ENCODE assay signal across 10 cellular contexts in genomic region chr19:11141937-11142527, GRCh38. TPM values are rescaled to one million over a fixed set of nuclear protein-coding genes. Genes with fewer than 3 reads are reported as not detected.
DNase-seq lines count a peak whose midpoint lies in the region; ATAC-seq and TF ChIP-seq lines count a peak whose summit lies in the region.
"Had no signal": no experiment of that assay in that cellular context is flagged by ENCODE, and none has a peak within 500 bp of the region (broad histone marks: within the 10 kb centered on the region; RNA-seq: fewer than 3 reads in every experiment).

No MANE protein-coding gene starts in this region.

- POLR2A ChIA-PET in CD8-positive, alpha-beta memory T cell (lab: Charles Lee) = no interaction called here

- peaks cover 0 to 4% of the 10 kb centered on the region in 2 donors for H3K27me3 Mint-ChIP-seq in CD8-positive, alpha-beta memory T cell
- H3K27me3 Mint-ChIP-seq in activated naive CD8-positive, alpha-beta T cell treated with anti-CD3 and anti-CD28 coated beads for 36 hours = peaks cover 6% of the 10 kb centered on the region

- H3K36me3 ChIP-seq in BLaER1 treated with 17β-estradiol and CSF1 and Interleukin-3, amounts not matched to agents 10 nM and 100 nM = peaks cover 6 to 32% (median 24%) of the 10 kb centered on the region in 11 experiments; a peak in 19 of 22 replicates
- H3K36me3 ChIP-seq in RWPE2 (ENCODE audit: low read depth) (peaks cover 16% of the 10 kb centered on the region), prostate gland (no peaks in the 10 kb centered on the region)
- no peaks in the 10 kb centered on the region for H3K36me3 ChIP-seq in CD8-positive, alpha-beta memory T cell (ENCODE audit: insufficient read depth, low read length)

- peak overlapping the region in 3 of 11 experiments; percentile 9 to 30 (median 24); a peak in 2 of 22 replicates for H3K9ac ChIP-seq in BLaER1 treated with 17β-estradiol and CSF1 and Interleukin-3, amounts not matched to agents 10 nM and 100 nM

- peak; percentile 41 for TF ChIP-seq CTCF in RWPE2 (IDR thresholded peaks at IDR 0.05; ENCODE audit: poor library complexity, severe bottlenecking)
- no peak for TF ChIP-seq CTCF in fibroblast of villous mesenchyme (IDR thresholded peaks at IDR 0.05; ENCODE audit: insufficient read depth, low read depth, low read length)
- TF ChIP-seq CTCF in prostate gland (IDR thresholded peaks at IDR 0.05) = peak in 1 of 4 experiments; percentile 4

- CTCF ChIA-PET in CD8-positive, alpha-beta memory T cell (lab: Charles Lee) = no interaction called here

- DNase-seq in RWPE2 (ENCODE audit: low spot score) (no peak), fibroblast of villous mesenchyme (ENCODE audit: low read depth) (no peak), prostate gland (ENCODE audit: low spot score) (no peak), NCI-H446 (lab: John Stamatoyannopoulos, UW) (no peak)
- no peak for DNase-seq in CD8-positive, alpha-beta memory T cell
- no peak for DNase-seq in activated naive CD8-positive, alpha-beta T cell treated with anti-CD3 and anti-CD28 coated beads for 36 hours
- DNase-seq: activated naive CD4-positive, alpha-beta T cell treated with anti-CD3 and anti-CD28 coated beads, Interleukin-2, amount 50 U/mL, for 16 hours; stimulated activated CD8-positive, alpha-beta memory T cell treated with anti-CD3 and anti-CD28 coated beads, Interleukin-4, amount 100 ng/mL, for 48 hours had no signal

- no peak overlapping the region for H3K4me3 Mint-ChIP-seq in CD8-positive, alpha-beta memory T cell
- H3K4me3 Mint-ChIP-seq in activated naive CD8-positive, alpha-beta T cell treated with anti-CD3 and anti-CD28 coated beads for 36 hours = no peak overlapping the region

- no peaks in the 10 kb centered on the region for H3K36me3 Mint-ChIP-seq in CD8-positive, alpha-beta memory T cell
- H3K36me3 Mint-ChIP-seq in activated naive CD8-positive, alpha-beta T cell treated with anti-CD3 and anti-CD28 coated beads for 36 hours = peaks cover 21% of the 10 kb centered on the region

- H4K20me1 ChIP-seq in BLaER1 treated with 17β-estradiol and CSF1 and Interleukin-3, amounts not matched to agents 10 nM and 100 nM = peaks cover 0 to 19% (median 2%) of the 10 kb centered on the region in 11 experiments; a peak in 5 of 22 replicates

- peaks cover 0 to 12% (median 6%) of the 10 kb centered on the region in 11 experiments; a peak in 8 of 22 replicates for H3K9me3 ChIP-seq in BLaER1 treated with 17β-estradiol and CSF1 and Interleukin-3, amounts not matched to agents 10 nM and 100 nM (replicated peaks in 1 of 11)
- H3K9me3 ChIP-seq in RWPE2 (ENCODE audit: severe bottlenecking) = no peaks in the 10 kb centered on the region
- H3K9me3 ChIP-seq in prostate gland = no peaks in the 10 kb centered on the region
- H3K9me3 ChIP-seq in CD8-positive, alpha-beta memory T cell (ENCODE audit: low read length) = no peaks in the 10 kb centered on the region

- ATAC-seq in RWPE2 (ENCODE audit: low read depth) (no peak), HG03354 (IDR thresholded peaks at IDR 0.05; ENCODE audit: poor library complexity, severe bottlenecking, unreplicated experiment) (no peak)

- H3K27ac Mint-ChIP-seq in CD8-positive, alpha-beta memory T cell = no peak overlapping the region
- no peak overlapping the region for H3K27ac Mint-ChIP-seq in activated naive CD8-positive, alpha-beta T cell treated with anti-CD3 and anti-CD28 coated beads for 36 hours

- no peak overlapping the region for H3K4me3 ChIP-seq in BLaER1 treated with 17β-estradiol and CSF1 and Interleukin-3, amounts not matched to agents 10 nM and 100 nM
- H3K4me3 ChIP-seq in RWPE2 (ENCODE audit: severe bottlenecking) (no peak overlapping the region), fibroblast of villous mesenchyme (ENCODE audit: low read depth, low read length) (peak overlapping the region; percentile 6), prostate gland (no peak overlapping the region)
- no peak overlapping the region for H3K4me3 ChIP-seq in CD8-positive, alpha-beta memory T cell (ENCODE audit: low read length)

- no peaks in the 10 kb centered on the region for H3K9me3 Mint-ChIP-seq in CD8-positive, alpha-beta memory T cell
- no peaks in the 10 kb centered on the region for H3K9me3 Mint-ChIP-seq in activated naive CD8-positive, alpha-beta T cell treated with anti-CD3 and anti-CD28 coated beads for 36 hours

- 61% methylated on average over 9 of the region's 9 CpGs for WGBS in prostate gland

- H3K27ac ChIP-seq in BLaER1 treated with 17β-estradiol and CSF1 and Interleukin-3, amounts not matched to agents 10 nM and 100 nM = peak overlapping the region in 6 of 11 experiments; percentile 4 to 57 (median 14); a peak in 6 of 22 replicates
- H3K27ac ChIP-seq in RWPE2 (ENCODE audit: poor library complexity, severe bottlenecking) (peak overlapping the region; percentile 97), prostate gland (peak overlapping the region; percentile 85 to 93)
- H3K27ac ChIP-seq in CD8-positive, alpha-beta memory T cell (ENCODE audit: low read depth, low read length) = no peak overlapping the region

- peaks cover 50 to 85% (median 81%) of the 10 kb centered on the region in 10 experiments for H3K4me1 ChIP-seq in BLaER1 treated with 17β-estradiol and CSF1 and Interleukin-3, amounts not matched to agents 10 nM and 100 nM
- H3K4me1 ChIP-seq in RWPE2 (ENCODE audit: insufficient read depth, poor library complexity, severe bottlenecking) (peaks cover 34% of the 10 kb centered on the region), prostate gland (replicated peaks) (peaks cover 13% of the 10 kb centered on the region)
- H3K4me1 ChIP-seq in CD8-positive, alpha-beta memory T cell (ENCODE audit: insufficient read depth, low read length) = peaks cover 19% of the 10 kb centered on the region

- H3K4me1 Mint-ChIP-seq in CD8-positive, alpha-beta memory T cell = peaks cover 7 to 9% (median 9%) of the 10 kb centered on the region in 3 donors
- H3K4me1 Mint-ChIP-seq in activated naive CD8-positive, alpha-beta T cell treated with anti-CD3 and anti-CD28 coated beads for 36 hours = peaks cover 16% of the 10 kb centered on the region

- TF ChIP-seq POLR2A in prostate gland (IDR thresholded peaks at IDR 0.05) = no peak

- H3K27me3 ChIP-seq in BLaER1 treated with 17β-estradiol and CSF1 and Interleukin-3, amounts not matched to agents 10 nM and 100 nM = no peaks in the 10 kb centered on the region
- no peaks in the 10 kb centered on the region for H3K27me3 ChIP-seq in RWPE2 (ENCODE audit: insufficient read depth, poor library complexity, severe bottlenecking)
- no peaks in the 10 kb centered on the region for H3K27me3 ChIP-seq in prostate gland (replicated peaks; ENCODE audit: insufficient read depth)
- H3K27me3 ChIP-seq in CD8-positive, alpha-beta memory T cell (ENCODE audit: insufficient read depth, low read length, poor library complexity, severe bottlenecking) = no peaks in the 10 kb centered on the region

- peak overlapping the region; percentile 40 to 98 (median 94) for H3K4me2 ChIP-seq in BLaER1 treated with 17β-estradiol and CSF1 and Interleukin-3, amounts not matched to agents 10 nM and 100 nM

- intact Hi-C loops in prostate gland (cut with DNase I) = loop anchor here (2.0 kb wide), 1 partner anchor 23 kb away; no protein-coding TSS in a partner anchor

RNA-seq across cellular contexts. Expression of gene SPC24, which starts 13.6 kb away (rescaled TPM):
- total RNA-seq in fibroblast of villous mesenchyme (39.7 and 44.5 TPM in 2 replicates), prostate gland (1 to 10 TPM in 1 of 2 donors, under 1 TPM in 1; 0.73 to 5.0 TPM)
- total RNA-seq in CD8-positive, alpha-beta memory T cell = 10 to 100 TPM; 35.3 to 37.2 TPM
- not detected for polyA plus RNA-seq in CD8-positive, alpha-beta memory T cell
- 10 to 100 TPM; 54.4 TPM for total RNA-seq in activated naive CD8-positive, alpha-beta T cell treated with anti-CD3 and anti-CD28 coated beads for 36 hours

RNA-seq across cellular contexts. Expression of gene LDLR, which starts 52.8 kb away (rescaled TPM):
- total RNA-seq in fibroblast of villous mesenchyme (392 and 421 TPM in 2 replicates), prostate gland (10 to 100 TPM; 17.4 to 41.5 TPM)
- 10 to 100 TPM; 27.7 to 35.1 TPM for total RNA-seq in CD8-positive, alpha-beta memory T cell
- 8.2 TPM for polyA plus RNA-seq in CD8-positive, alpha-beta memory T cell
- 10 to 100 TPM; 67.3 to 68.8 TPM for total RNA-seq in activated naive CD8-positive, alpha-beta T cell treated with anti-CD3 and anti-CD28 coated beads for 36 hours

RNA-seq across cellular contexts. Expression of gene KANK2, which starts 55.3 kb away (rescaled TPM):
- total RNA-seq in fibroblast of villous mesenchyme (253 and 312 TPM in 2 replicates), prostate gland (100 to 1,000 TPM; 150 to 370 TPM)
- 1 to 10 TPM; 2.0 to 2.3 TPM for total RNA-seq in CD8-positive, alpha-beta memory T cell
- polyA plus RNA-seq in CD8-positive, alpha-beta memory T cell = 0.16 TPM
- total RNA-seq in activated naive CD8-positive, alpha-beta T cell treated with anti-CD3 and anti-CD28 coated beads for 36 hours = 1 to 10 TPM in 1 of 2 experiments, under 1 TPM in 1; 0.98 to 1.8 TPM

Comparison
In these comparisons a context has a peak if more than half of its experiments do, and no peak if none do; other contexts are left out.
1. RNA of gene KANK2, which starts 55.3 kb away (total RNA-seq): 150 to 370 TPM in prostate gland and 253 to 312 TPM in fibroblast of villous mesenchyme; 2.0 to 2.3 TPM in CD8-positive, alpha-beta memory T cell and 0.98 to 1.8 TPM in activated naive CD8-positive, alpha-beta T cell treated with anti-CD3 and anti-CD28 coated beads for 36 hours; every median in the first group is over 10 times any median in the second.